Comparison of ENCODE assay signal across 16 cellular contexts in the genomic region with DNA sequence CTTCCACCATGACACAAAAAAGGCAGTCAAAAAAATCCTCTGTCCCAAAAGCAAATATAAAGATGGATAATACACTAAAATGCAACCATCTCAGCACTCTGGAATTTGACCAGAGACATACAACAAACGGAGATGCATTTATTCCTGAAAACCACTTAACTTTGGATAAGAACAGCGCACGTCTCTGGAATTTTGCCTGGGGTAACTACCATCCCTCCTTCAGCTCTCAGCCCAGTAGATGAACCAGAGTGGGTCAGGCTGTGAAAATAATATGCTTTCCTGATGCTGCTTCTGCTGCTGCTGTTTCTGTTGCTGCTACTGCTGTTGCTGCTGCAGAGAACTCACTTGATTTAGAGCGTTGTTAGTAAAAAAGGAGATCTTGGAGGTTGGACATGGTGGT.
A peak's percentile ranks its signal among the peaks of the same experiment; 100 is the strongest.
DNase-seq lines count a peak whose midpoint lies in the region; ATAC-seq and TF ChIP-seq lines count a peak whose summit lies in the region.
"Had no signal": no experiment of that assay in that cellular context is flagged by ENCODE, and none has a peak within 500 bp of the region (broad histone marks: within the 10 kb centered on the region; RNA-seq: fewer than 3 reads in every experiment).

No MANE protein-coding gene starts in this region.

- H3K36me3 ChIP-seq in BJ (ENCODE audit: control insufficient read depth, insufficient read depth, low read length) (no peaks in the 10 kb centered on the region), mesenchymal stem cell (ENCODE audit: control insufficient read depth in 1 of 2, insufficient read depth in 2 of 2, low read depth in 1 of 2, low read length in 2 of 2) (no peaks in the 10 kb centered on the region)

- peak; percentile 63 for DNase-seq in BJ (ENCODE audit: low read depth)
- peak; percentile 3 for DNase-seq in H4 (ENCODE audit: low spot score)
- DNase-seq in amniotic epithelial cell (ENCODE audit: low read depth) = peak; percentile 16
- peak; percentile 40 for DNase-seq in mesenchymal stem cell
- no peak for DNase-seq in DMS114 treated with DMSO at 0.1 percent for 48 hours (lab: John Stamatoyannopoulos, UW; ENCODE audit: unreplicated experiment)
- DNase-seq in NAMALWA (ENCODE audit: low spot score) = no peak
- DNase-seq: COR-L47, MM.1S, NCI-H1105, NCI-H1694 treated with DMSO at 0.1 percent for 48 hours, NCI-H226, NCI-H69, RPMI8226 had no signal

- POLR2A ChIA-PET in BJ (lab: Charles Lee) = no interaction called here

- no peak for ATAC-seq in GM18511 (IDR thresholded peaks at IDR 0.05; ENCODE audit: unreplicated experiment)
- no peak for ATAC-seq in GM18861 (IDR thresholded peaks at IDR 0.05; ENCODE audit: unreplicated experiment)
- ATAC-seq: GM12878 had no signal

- no peak overlapping the region for H3K18ac ChIP-seq in mesenchymal stem cell (ENCODE audit: low read depth in 1 of 2, low read length in 2 of 2)

- no peak overlapping the region for H2BK15ac ChIP-seq in mesenchymal stem cell (ENCODE audit: low read depth, poor library complexity, severe bottlenecking)

- no peak overlapping the region for H2BK12ac ChIP-seq in mesenchymal stem cell (ENCODE audit: low read length in 2 of 2)

- no peak overlapping the region for H3K23ac ChIP-seq in mesenchymal stem cell (ENCODE audit: low read length in 2 of 2)

- H2AK5ac ChIP-seq in mesenchymal stem cell (ENCODE audit: low read length, severe bottlenecking) = no peak overlapping the region

- H2BK5ac ChIP-seq in mesenchymal stem cell (ENCODE audit: low read depth, low read length, poor library complexity, severe bottlenecking) = no peak overlapping the region

- H3K9me3 ChIP-seq in mesenchymal stem cell (ENCODE audit: control insufficient read depth, low read length) = peaks cover 6% of the 10 kb centered on the region

- no peak overlapping the region for H3K27ac ChIP-seq in mesenchymal stem cell (ENCODE audit: low read length, poor library complexity, severe bottlenecking)

- no peak overlapping the region for H3K9ac ChIP-seq in mesenchymal stem cell (ENCODE audit: low read length)

- no peak for TF ChIP-seq CTCF in BJ (IDR thresholded peaks at IDR 0.05; ENCODE audit: insufficient read depth, low read depth, low read length)

- H3K4me1 ChIP-seq in mesenchymal stem cell (ENCODE audit: control insufficient read depth, insufficient read depth, low read depth, low read length) = no peaks in the 10 kb centered on the region

- no peaks in the 10 kb centered on the region for H3K79me1 ChIP-seq in mesenchymal stem cell (replicated peaks; ENCODE audit: low read length, poor library complexity, severe bottlenecking)

- H4K91ac ChIP-seq in mesenchymal stem cell (ENCODE audit: low read length) = no peak overlapping the region

- H3K4me3 ChIP-seq in BJ (ENCODE audit: low read depth, low read length) (no peak overlapping the region), mesenchymal stem cell (ENCODE audit: insufficient read depth in 1 of 2, low read depth in 1 of 2, low read length in 2 of 2) (no peak overlapping the region)
- H3K4me3 ChIP-seq: GM12878 had no signal

- H3K14ac ChIP-seq in mesenchymal stem cell (ENCODE audit: low read length in 2 of 2) = no peak overlapping the region

- H3K27me3 ChIP-seq in BJ (ENCODE audit: control insufficient read depth, insufficient read depth, low read length) = no peaks in the 10 kb centered on the region
- H3K27me3 ChIP-seq in mesenchymal stem cell (ENCODE audit: control insufficient read depth in 1 of 2, insufficient read depth in 1 of 2, low read length in 2 of 2) = no peaks in the 10 kb centered on the region

- H3K4me2 ChIP-seq in mesenchymal stem cell (ENCODE audit: low read length, poor library complexity, severe bottlenecking) = no peak overlapping the region

- no peak overlapping the region for H3K4ac ChIP-seq in mesenchymal stem cell (ENCODE audit: low read depth in 1 of 2, low read length in 2 of 2)

- no peak overlapping the region for H2BK120ac ChIP-seq in mesenchymal stem cell (ENCODE audit: low read depth, low read length)

- no peak overlapping the region for H2AFZ ChIP-seq in mesenchymal stem cell (ENCODE audit: low read depth, low read length)

- WGBS in mesenchymal stem cell = 77% methylated on average over 4 of the region's 4 CpGs

- CTCF ChIA-PET in BJ (lab: Yijun Ruan, JAX) = no interaction called here

- H4K8ac ChIP-seq in mesenchymal stem cell (ENCODE audit: low read length) = no peak overlapping the region

Comparison
In these comparisons a context has a peak if more than half of its experiments do, and no peak if none do; other contexts are left out.
1. DNase-seq: peak in BJ (single experiment), H4 (single experiment), amniotic epithelial cell (single experiment) and mesenchymal stem cell (single experiment); none in DMS114 treated with DMSO at 0.1 percent for 48 hours (single experiment) and NAMALWA (single experiment).